ENCODE assay signal across 12 cellular contexts in the genomic region with DNA sequence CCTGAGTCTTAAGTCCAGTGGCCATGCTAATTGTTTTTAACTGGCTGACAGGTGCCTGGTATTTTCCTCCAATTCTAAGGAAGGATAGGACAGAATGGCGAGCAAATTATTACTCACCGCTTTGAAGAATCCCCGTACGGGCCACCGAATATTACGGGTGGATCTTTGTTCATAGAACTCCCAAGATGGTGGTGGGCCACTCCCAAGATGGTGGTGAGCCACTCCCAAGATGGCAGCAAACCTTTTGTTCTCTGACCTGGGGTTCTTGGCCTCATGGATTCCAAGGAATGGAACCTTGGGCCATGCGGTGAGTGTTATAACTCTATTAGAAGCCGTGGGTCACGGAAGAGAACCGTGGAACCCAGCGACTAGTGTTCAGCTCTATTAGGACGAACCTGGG. TPM values are rescaled to one million over a fixed set of nuclear protein-coding genes. Genes with fewer than 3 reads are reported as not detected.
"Had no signal": no experiment of that assay in that cellular context is flagged by ENCODE, and none has a peak within 500 bp of the region (broad histone marks: within the 10 kb centered on the region; RNA-seq: fewer than 3 reads in every experiment).

No MANE protein-coding gene starts in this region.

RNA-seq across cellular contexts. Expression of gene ADH4, which starts 34.8 kb away (rescaled TPM):
- total RNA-seq: kidney epithelial cell; left lung; left ventricle myocardium inferior; left ventricle myocardium superior; lung microvascular endothelial cell; mammary epithelial cell; mesothelial cell of epicardium; mononuclear cell; myocyte; naive thymus-derived CD4-positive, alpha-beta T cell had no signal
- polyA plus RNA-seq: immature natural killer cell; keratinocyte; mammary epithelial cell; naive thymus-derived CD4-positive, alpha-beta T cell had no signal
